Comparison of ENCODE assay signal across 25 cellular contexts in the genomic region with DNA sequence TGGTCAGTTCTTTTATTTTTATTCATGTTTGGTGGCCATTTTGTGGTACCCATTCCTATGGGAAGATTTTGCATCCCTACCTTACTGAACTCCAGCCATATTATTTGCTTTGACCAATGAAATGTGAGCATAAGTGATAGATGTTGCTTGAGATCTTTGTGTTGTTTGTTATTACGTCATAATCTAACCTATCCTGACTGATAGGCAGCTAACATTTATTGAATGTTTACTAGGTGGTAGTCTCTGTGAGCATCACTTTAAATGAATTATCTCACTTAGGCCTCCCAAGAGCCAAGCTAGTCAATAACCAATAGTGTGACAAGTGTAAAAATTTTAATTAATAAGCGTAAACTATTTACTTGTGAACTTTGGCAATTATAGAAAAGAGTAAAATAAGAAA. TPM values are rescaled to one million over a fixed set of nuclear protein-coding genes. Genes with fewer than 3 reads are reported as not detected.
A peak's percentile ranks its signal among the peaks of the same experiment; 100 is the strongest.
DNase-seq lines count a peak whose midpoint lies in the region; ATAC-seq, FAIRE-seq and TF ChIP-seq lines count a peak whose summit lies in the region.
"Had no signal": no experiment of that assay in that cellular context is flagged by ENCODE, and none has a peak within 500 bp of the region (broad histone marks: within the 10 kb centered on the region; RNA-seq: fewer than 3 reads in every experiment).

No MANE protein-coding gene starts in this region.

- H3K4ac ChIP-seq in IMR-90 (ENCODE audit: low read depth, low read length): no peak overlapping the region

- DNase-seq in H54 (ENCODE audit: insufficient read length, low spot score): no peak
- no peak for DNase-seq in IMR-90
- no peak for DNase-seq in K562 (ENCODE audit: extremely low read depth in 1 of 4, low spot score in 3 of 4)
- no peak for DNase-seq in NCI-H146 (lab: John Stamatoyannopoulos, UW)
- DNase-seq in GM20000 (ENCODE audit: low spot score): no peak
- DNase-seq in HK-2 (ENCODE audit: unreplicated experiment): no peak
- DNase-seq: 8988T; ACHN; AML-193; BE2C; CD4-positive, alpha-beta T cell; CD8-positive, alpha-beta memory T cell; DMS 273 treated with DMSO at 0.1 percent for 48 hours; DMS79; EL; GDM1; H7; HCEC 1CT had no signal

- H2AK5ac ChIP-seq in IMR-90 (ENCODE audit: low read depth, low read length): no peak overlapping the region

- intact Hi-C loops in IMR-90 (cut with micrococcal nuclease): loop anchor here (10.0 kb wide), 1 partner anchor 290 kb away; no protein-coding TSS in a partner anchor
- intact Hi-C loops in K562 (cut with micrococcal nuclease): loop anchor here (10.0 kb wide), 1 partner anchor 220 kb away; no protein-coding TSS in a partner anchor

- TF ChIP-seq EP300 in K562 (IDR thresholded peaks at IDR 0.05; ENCODE audit: low read length): no peak

- ATAC-seq in IMR-90 (ENCODE audit: low read depth) (no peak), K562 (no peak)
- ATAC-seq: A549, GM12878, GM23338 had no signal

- no peak for TF ChIP-seq POLR2A in H54 (IDR thresholded peaks at IDR 0.05; ENCODE audit: low read depth, low read length)
- no peak for TF ChIP-seq POLR2A in IMR-90 (IDR thresholded peaks at IDR 0.05; ENCODE audit: low read depth, low read length)
- TF ChIP-seq POLR2A in K562 (conservative IDR thresholded peaks at IDR 0.05): no peak

- H3K18ac ChIP-seq in IMR-90 (ENCODE audit: low read depth, low read length): no peak overlapping the region

- H4K5ac ChIP-seq in IMR-90 (ENCODE audit: low read depth, low read length): no peak overlapping the region

- TF ChIP-seq RAD21 in IMR-90 (IDR thresholded peaks at IDR 0.05; ENCODE audit: low read length) (no peak), K562 (CRISPR knock-in tag; conservative IDR thresholded peaks at IDR 0.05 in 1 of 2, IDR thresholded peaks at IDR 0.05 in 1 of 2) (no peak)

- H4K91ac ChIP-seq in IMR-90 (ENCODE audit: insufficient read depth, low read depth, low read length): no peak overlapping the region

- no peak overlapping the region for H4K8ac ChIP-seq in IMR-90 (ENCODE audit: low read depth in 2 of 2, low read length in 2 of 2)

- H2AFZ ChIP-seq in IMR-90 (replicated peaks; ENCODE audit: low read length, poor library complexity) (no peak overlapping the region), K562 (ENCODE audit: low read depth, low read length) (no peak overlapping the region)
- H2AFZ ChIP-seq: GM23338 had no signal

- H3K14ac ChIP-seq in IMR-90 (replicated peaks; ENCODE audit: low read depth, low read length): no peak overlapping the region

- H3K79me1 ChIP-seq in IMR-90 (ENCODE audit: low read depth in 1 of 2, low read length in 2 of 2): peaks cover 0 to 21% of the 10 kb centered on the region in 2 experiments; a peak in 1 of 4 replicates

- H2BK5ac ChIP-seq in IMR-90 (ENCODE audit: low read depth, low read length, poor library complexity, severe bottlenecking): no peak overlapping the region

- H3K79me2 ChIP-seq in K562 (ENCODE audit: control insufficient read depth, insufficient read depth, low read length): no peaks in the 10 kb centered on the region

- no peak for TF ChIP-seq CTCF in IMR-90 (conservative IDR thresholded peaks at IDR 0.05; ENCODE audit: low read depth, low read length)
- TF ChIP-seq CTCF in K562 (IDR thresholded peaks at IDR 0.05 in 2 of 3, conservative IDR thresholded peaks at IDR 0.05 in 1 of 3; ENCODE audit: insufficient read depth in 2 of 3, low read depth in 1 of 3, low read length in 3 of 3): no peak
- no peak for TF ChIP-seq CTCF in neutrophil (IDR thresholded peaks at IDR 0.05)
- no peak for TF ChIP-seq CTCF in GM20000 (IDR thresholded peaks at IDR 0.05; ENCODE audit: extremely low read depth, missing control alignments)

- POLR2A ChIA-PET in IMR-90 (lab: Charles Lee; ENCODE audit: unreplicated experiment): interaction anchor here (0.6 kb wide), 1 partner anchor 114 kb away, joined by 8 read pairs; no protein-coding TSS in a partner anchor
- POLR2A ChIA-PET in K562 (lab: Yijun Ruan, JAX): interaction anchor here (1.1 to 1.3 kb wide), 3 partner anchors 16 to 98 kb away, joined by 3 read pairs; no protein-coding TSS in a partner anchor

- no peaks in the 10 kb centered on the region for H3K4me1 ChIP-seq in IMR-90 (ENCODE audit: control insufficient read depth, insufficient read depth, low read length)
- H3K4me1 ChIP-seq in K562 (replicated peaks in 1 of 2; ENCODE audit: control insufficient read depth in 2 of 2, insufficient read depth in 2 of 2, low read length in 2 of 2): no peaks in the 10 kb centered on the region; a peak in 1 of 5 replicates
- H3K4me1 ChIP-seq in neutrophil (ENCODE audit: control insufficient read depth in 1 of 2, insufficient read depth in 1 of 2, low read depth in 1 of 2, low read length in 1 of 2): no peaks in the 10 kb centered on the region
- H3K4me1 ChIP-seq: BE2C had no signal

- no peak overlapping the region for H2AK9ac ChIP-seq in IMR-90 (replicated peaks; ENCODE audit: low read depth, low read length, poor library complexity)

- peak; percentile 82 for FAIRE-seq in H54 (lab: Jason Lieb, UNC)
- no peak for FAIRE-seq in K562 (lab: Jason Lieb, UNC)
- FAIRE-seq: A549, D721Med, GM12878, GM19239 had no signal

- H3K4me3 ChIP-seq in IMR-90 (ENCODE audit: insufficient read depth, low read depth, low read length): no peak overlapping the region
- H3K4me3 ChIP-seq in K562: no peak overlapping the region
- no peak overlapping the region for H3K4me3 ChIP-seq in neutrophil (ENCODE audit: low read depth in 1 of 2, low read length in 1 of 2)
- H3K4me3 ChIP-seq: A549; BLaER1 treated with 17β-estradiol and CSF1 and Interleukin-3, amounts not matched to agents 10 nM and 100 nM; GM12878; GM23338 had no signal

- H2BK15ac ChIP-seq in IMR-90 (ENCODE audit: low read depth, low read length): no peak overlapping the region

- H3K9ac ChIP-seq in IMR-90 (ENCODE audit: low read depth, low read length) (no peak overlapping the region), K562 (ENCODE audit: insufficient read depth in 1 of 2, low read depth in 2 of 2, low read length in 2 of 2) (no peak overlapping the region)
- H3K9ac ChIP-seq: BLaER1 treated with 17β-estradiol and CSF1 and Interleukin-3, amounts not matched to agents 10 nM and 100 nM had no signal

- CTCF ChIA-PET in IMR-90 (lab: Yijun Ruan, JAX) (interaction anchor here (0.6 to 1.5 kb wide), 3 partner anchors 9 to 169 kb away, joined by 3 to 5 read pairs (median 3); no protein-coding TSS in a partner anchor), K562 (lab: Yijun Ruan, JAX; ENCODE audit: low intra/inter-chr PET ratio) (no interaction called here)

- no peak overlapping the region for H3K27ac ChIP-seq in IMR-90 (ENCODE audit: insufficient read depth, low read length)
- no peak overlapping the region for H3K27ac ChIP-seq in K562 (ENCODE audit: extremely low read depth, low read depth, low read length)
- peak overlapping the region; percentile 2 for H3K27ac ChIP-seq in neutrophil
- H3K27ac ChIP-seq: A549; BLaER1 treated with 17β-estradiol and CSF1 and Interleukin-3, amounts not matched to agents 10 nM and 100 nM had no signal

- H3K4me2 ChIP-seq in IMR-90 (ENCODE audit: low read depth, low read length): no peak overlapping the region
- H3K4me2 ChIP-seq in K562 (ENCODE audit: insufficient read depth, low read length): no peak overlapping the region
- H3K4me2 ChIP-seq: A549; BLaER1 treated with 17β-estradiol and CSF1 and Interleukin-3, amounts not matched to agents 10 nM and 100 nM; GM23338 had no signal

- dilution Hi-C loops in IMR-90 (cut with HindIII; ENCODE audit: low sequenced_read_pairs, unreplicated experiment): no loop called here

- no peak overlapping the region for H2BK20ac ChIP-seq in IMR-90 (ENCODE audit: low read depth, low read length)

- H3K23ac ChIP-seq in IMR-90 (ENCODE audit: low read depth, low read length): no peak overlapping the region

- H4K20me1 ChIP-seq in IMR-90 (ENCODE audit: insufficient read depth, low read length) (no peaks in the 10 kb centered on the region), K562 (replicated peaks; ENCODE audit: control insufficient read depth, insufficient read depth, low read length) (no peaks in the 10 kb centered on the region)
- H4K20me1 ChIP-seq: BLaER1 treated with 17β-estradiol and CSF1 and Interleukin-3, amounts not matched to agents 10 nM and 100 nM had no signal

- peaks cover 9% of the 10 kb centered on the region for H3K36me3 ChIP-seq in IMR-90 (ENCODE audit: control insufficient read depth, insufficient read depth, low read length)
- peaks cover 15% of the 10 kb centered on the region; the same call in 2 of the 3 replicates for H3K36me3 ChIP-seq in K562 (ENCODE audit: control insufficient read depth, insufficient read depth, low read length)
- peaks cover 85% of the 10 kb centered on the region for H3K36me3 ChIP-seq in neutrophil

- H3K27me3 ChIP-seq in IMR-90 (ENCODE audit: control insufficient read depth, insufficient read depth, low read length): no peaks in the 10 kb centered on the region
- H3K27me3 ChIP-seq in K562 (ENCODE audit: control insufficient read depth in 2 of 2, insufficient read depth in 2 of 2, low read length in 2 of 2): no peaks in the 10 kb centered on the region
- H3K27me3 ChIP-seq in neutrophil: no peaks in the 10 kb centered on the region
- H3K27me3 ChIP-seq: BE2C; BLaER1 treated with 17β-estradiol and CSF1 and Interleukin-3, amounts not matched to agents 10 nM and 100 nM had no signal

- in situ Hi-C loops in IMR-90 (cut with MboI; ENCODE audit: low sequenced_read_pairs) (no loop called here), K562 (cut with MboI) (loop anchor here (5.0 kb wide), 1 partner anchor 292 kb away; no protein-coding TSS in a partner anchor)

- H2BK120ac ChIP-seq in IMR-90 (ENCODE audit: low read depth, low read length): no peak overlapping the region

- no peaks in the 10 kb centered on the region for H3K9me1 ChIP-seq in IMR-90 (ENCODE audit: insufficient read depth, low read length)
- no peaks in the 10 kb centered on the region for H3K9me1 ChIP-seq in K562 (ENCODE audit: control insufficient read depth, insufficient read depth, low read length)

- BruUV-seq in IMR-90 (replicated peaks; lab: Mats Ljungman, UMichigan) (no TSS peak), K562 (replicated peaks; lab: Mats Ljungman, UMichigan) (no TSS peak)

- WGBS in IMR-90 (ENCODE audit: extremely low coverage in 2 of 2, insufficient read length in 1 of 2), 2 experiments: no CpG with 5 or more reads among the region's 2 CpGs
- WGBS in K562 (ENCODE audit: insufficient coverage, low coverage, missing lambda C conversion rate): 97% methylated on average over 2 of the region's 2 CpGs

- no peaks in the 10 kb centered on the region; the same call in 1 of the 2 replicates for H3K9me3 ChIP-seq in IMR-90 (ENCODE audit: control insufficient read depth, insufficient read depth, low read length)
- H3K9me3 ChIP-seq in K562 (replicated peaks; ENCODE audit: control insufficient read depth, insufficient read depth, low read depth, low read length): no peaks in the 10 kb centered on the region
- no peaks in the 10 kb centered on the region for H3K9me3 ChIP-seq in neutrophil
- H3K9me3 ChIP-seq: BE2C had no signal

- no peak overlapping the region for H3K56ac ChIP-seq in IMR-90 (ENCODE audit: extremely low read depth, insufficient read depth, low read length)

RNA-seq across cellular contexts. Expression of a gene that starts 37.6 kb away (rescaled TPM):
- total RNA-seq in IMR-90 (2012; rRNA removed): 197 and 272 TPM in 2 replicates
- polyA plus RNA-seq in IMR-90 (2012; rRNA removed): 59.9 and 89.8 TPM in 2 replicates
- 9.5 and 20.9 TPM in 2 replicates for polyA plus RNA-seq in IMR-90 (2012; cell fraction: cytosol; rRNA removed)
- 28.0 and 437 TPM in 2 replicates for polyA plus RNA-seq in IMR-90 (2012; cell fraction: nucleus; rRNA removed; ENCODE audit: low replicate concordance)
- 449 and 662 TPM in 2 replicates for total RNA-seq in K562 (2011; cell fraction: chromatin; rRNA removed; ENCODE audit: low replicate concordance)
- total RNA-seq in K562 (2011; cell fraction: nucleolus; rRNA removed): 284 and 300 TPM in 2 replicates
- total RNA-seq in K562 (2011; cell fraction: nucleoplasm; rRNA removed): 571 and 861 TPM in 2 replicates
- total RNA-seq in K562 (2014; rRNA removed): 92.1 and 123 TPM in 2 replicates
- total RNA-seq in K562 (2014; rRNA removed; fragmentation: Illumina TruSeq; extraction: Trizol): 186 and 216 TPM in 2 replicates
- 127 and 135 TPM in 2 replicates for total RNA-seq in K562 (2015; rRNA removed; fragmentation: Illumina TruSeq; extraction: Trizol)
- 151 and 155 TPM in 2 replicates for total RNA-seq in K562 (2021)
- 231 and 304 TPM in 2 replicates for polyA plus RNA-seq in K562 (2011; rRNA removed)
- 55.2 and 104 TPM in 2 replicates for polyA plus RNA-seq in K562 (2011; cell fraction: cytosol; rRNA removed)
- polyA plus RNA-seq in K562 (2011; cell fraction: nucleus; rRNA removed): 330 and 339 TPM in 2 replicates
- 142 and 172 TPM in 2 replicates for polyA plus RNA-seq in K562 (2012)
- polyA plus RNA-seq in K562 (2014; fragmentation: Illumina TruSeq; extraction: Trizol): 124 and 146 TPM in 2 replicates
- polyA plus RNA-seq in K562 (2014; fragmentation: Nextera tagmentation; extraction: Ambion mirVana): 100 to 1,000 TPM; 245 to 272 TPM
- polyA plus RNA-seq in K562 (2014; rRNA removed): 143 and 148 TPM in 2 replicates
- polyA minus RNA-seq in K562 (2011; rRNA and poly(A)+ RNA removed): 271 and 285 TPM in 2 replicates
- 72.1 and 91.0 TPM in 2 replicates for polyA minus RNA-seq in K562 (2011; cell fraction: cytosol; rRNA and poly(A)+ RNA removed)
- polyA minus RNA-seq in K562 (2011; cell fraction: nucleus; rRNA and poly(A)+ RNA removed): 205 and 259 TPM in 2 replicates

RNA-seq across cellular contexts. Expression of a gene that starts 37.8 kb away (rescaled TPM):
- total RNA-seq in IMR-90 (2012; rRNA removed) (24.9 and 41.7 TPM in 2 replicates), K562 (2014; rRNA removed) (81.0 and 92.0 TPM in 2 replicates), K562 (2014; rRNA removed; fragmentation: Illumina TruSeq; extraction: Trizol) (63.1 and 67.5 TPM in 2 replicates), K562 (2015; rRNA removed; fragmentation: Illumina TruSeq; extraction: Trizol) (50.0 and 57.3 TPM in 2 replicates), K562 (2021) (53.1 and 62.8 TPM in 2 replicates)
- polyA plus RNA-seq in IMR-90 (2012; rRNA removed) (45.7 and 49.7 TPM in 2 replicates), K562 (2011; rRNA removed) (119 and 170 TPM in 2 replicates), K562 (2014; fragmentation: Illumina TruSeq; extraction: Trizol) (110 and 128 TPM in 2 replicates), K562 (2014; fragmentation: Nextera tagmentation; extraction: Ambion mirVana) (100 to 1,000 TPM; 195 to 210 TPM), K562 (2014; rRNA removed) (126 and 138 TPM in 2 replicates)
- polyA plus RNA-seq in IMR-90 (2012; cell fraction: cytosol; rRNA removed): 16.5 and 31.5 TPM in 2 replicates
- 4.6 and 33.1 TPM in 2 replicates for polyA plus RNA-seq in IMR-90 (2012; cell fraction: nucleus; rRNA removed; ENCODE audit: low replicate concordance)
- 97.2 and 167 TPM in 2 replicates for total RNA-seq in K562 (2011; cell fraction: chromatin; rRNA removed; ENCODE audit: low replicate concordance)
- 101 and 115 TPM in 2 replicates for total RNA-seq in K562 (2011; cell fraction: nucleolus; rRNA removed)
- 104 and 130 TPM in 2 replicates for total RNA-seq in K562 (2011; cell fraction: nucleoplasm; rRNA removed)
- polyA plus RNA-seq in K562 (2011; cell fraction: cytosol; rRNA removed): 54.3 and 74.9 TPM in 2 replicates
- 54.9 and 70.7 TPM in 2 replicates for polyA plus RNA-seq in K562 (2011; cell fraction: nucleus; rRNA removed)
- polyA plus RNA-seq in K562 (2012): 42.1 and 83.3 TPM in 2 replicates
- 100 and 107 TPM in 2 replicates for polyA minus RNA-seq in K562 (2011; rRNA and poly(A)+ RNA removed)
- 16.6 and 22.3 TPM in 2 replicates for polyA minus RNA-seq in K562 (2011; cell fraction: cytosol; rRNA and poly(A)+ RNA removed)
- 18.0 and 34.2 TPM in 2 replicates for polyA minus RNA-seq in K562 (2011; cell fraction: nucleus; rRNA and poly(A)+ RNA removed)
